18 cellular contexts compared by ENCODE assay signal in the genomic region with DNA sequence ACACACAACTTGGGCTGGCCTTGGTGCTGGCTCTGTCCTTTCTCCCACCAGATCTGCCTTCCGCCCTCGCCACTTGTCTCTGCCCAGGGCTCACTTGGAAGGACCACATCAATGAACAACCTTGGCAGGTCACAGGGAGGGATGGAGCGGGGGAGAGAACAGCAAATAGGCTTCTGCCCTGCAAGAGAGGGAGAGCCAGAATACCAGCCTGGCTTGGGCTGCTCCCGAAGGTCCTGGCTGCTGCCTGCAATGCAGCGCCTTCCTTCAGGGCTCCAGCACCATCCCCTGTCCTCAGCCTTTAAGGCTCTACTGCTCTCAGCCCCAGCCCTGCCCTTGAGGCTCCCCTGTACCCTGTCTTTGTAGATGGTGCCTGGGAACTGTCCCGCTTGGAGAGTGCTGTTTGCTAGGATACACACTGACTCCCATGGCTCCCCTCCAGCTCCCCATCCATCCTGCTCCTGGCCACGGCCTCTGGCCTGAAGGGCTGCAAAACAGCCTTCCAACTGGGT. TPM values are rescaled to one million over a fixed set of nuclear protein-coding genes. Genes with fewer than 3 reads are reported as not detected.
DNase-seq lines count a peak whose midpoint lies in the region; ATAC-seq and TF ChIP-seq lines count a peak whose summit lies in the region.
"Had no signal": no experiment of that assay in that cellular context is flagged by ENCODE, and none has a peak within 500 bp of the region (broad histone marks: within the 10 kb centered on the region; RNA-seq: fewer than 3 reads in every experiment).

No MANE protein-coding gene starts in this region.

- H3K27ac ChIP-seq in RWPE2 (ENCODE audit: poor library complexity, severe bottlenecking): no peak overlapping the region
- H3K27ac ChIP-seq in heart left ventricle: peak overlapping the region in 11 of 12 donors; percentile 4 to 72 (median 47)
- no peak overlapping the region for H3K27ac ChIP-seq in neural progenitor cell
- H3K27ac ChIP-seq in osteoblast (ENCODE audit: low read depth, low read length): no peak overlapping the region
- H3K27ac ChIP-seq in body of pancreas: no peak overlapping the region
- H3K27ac ChIP-seq: SK-N-MC, stomach had no signal

- H3K4me2 ChIP-seq in neural progenitor cell: peak overlapping the region; percentile 56
- H3K4me2 ChIP-seq in osteoblast (ENCODE audit: insufficient read depth, low read length): no peak overlapping the region

- H3K27me3 ChIP-seq in RWPE2 (ENCODE audit: insufficient read depth, poor library complexity, severe bottlenecking) (no peaks in the 10 kb centered on the region), heart left ventricle (no peaks in the 10 kb centered on the region), neural progenitor cell (no peaks in the 10 kb centered on the region), osteoblast (ENCODE audit: insufficient read depth, low read length) (no peaks in the 10 kb centered on the region), body of pancreas (no peaks in the 10 kb centered on the region)
- H3K27me3 ChIP-seq: stomach had no signal

- H3K9me3 ChIP-seq in RWPE2 (ENCODE audit: severe bottlenecking) (no peaks in the 10 kb centered on the region), heart left ventricle (no peaks in the 10 kb centered on the region), neural progenitor cell (ENCODE audit: low read depth) (no peaks in the 10 kb centered on the region), osteoblast (ENCODE audit: low read depth, low read length) (no peaks in the 10 kb centered on the region), body of pancreas (no peaks in the 10 kb centered on the region)
- H3K9me3 ChIP-seq: stomach had no signal

- no peaks in the 10 kb centered on the region for H3K36me3 Mint-ChIP-seq in neural progenitor cell
- H3K36me3 Mint-ChIP-seq: naive thymus-derived CD4-positive, alpha-beta T cell had no signal

- H3K36me3 ChIP-seq in RWPE2 (ENCODE audit: low read depth) (no peaks in the 10 kb centered on the region), heart left ventricle (no peaks in the 10 kb centered on the region), neural progenitor cell (no peaks in the 10 kb centered on the region), osteoblast (ENCODE audit: insufficient read depth, low read length) (no peaks in the 10 kb centered on the region), body of pancreas (replicated peaks in 1 of 2; ENCODE audit: insufficient read depth in 1 of 2, low read depth in 2 of 2) (no peaks in the 10 kb centered on the region)
- H3K36me3 ChIP-seq: stomach had no signal

- H3K27me3 Mint-ChIP-seq in neural progenitor cell (ENCODE audit: insufficient read depth, low read depth): peaks cover 9% of the 10 kb centered on the region
- H3K27me3 Mint-ChIP-seq: naive thymus-derived CD4-positive, alpha-beta T cell had no signal

- no peaks in the 10 kb centered on the region for H4K20me1 ChIP-seq in neural progenitor cell (ENCODE audit: low read depth)
- no peaks in the 10 kb centered on the region for H4K20me1 ChIP-seq in osteoblast (ENCODE audit: insufficient read depth, low read length)

- H3K9me3 Mint-ChIP-seq in neural progenitor cell: no peaks in the 10 kb centered on the region
- H3K9me3 Mint-ChIP-seq: activated T-cell treated with anti-CD3 and anti-CD28 coated beads, Interleukin-2, amount 50 U/mL, for 4 hours; naive thymus-derived CD4-positive, alpha-beta T cell had no signal

- H3F3A ChIP-seq in neural progenitor cell (ENCODE audit: low read depth): peaks cover 26% of the 10 kb centered on the region

- peak; percentile 10; the same call in 1 of the 3 replicates for ATAC-seq in RWPE2 (ENCODE audit: low read depth)
- ATAC-seq in heart left ventricle: peak; percentile 71 to 87 (median 76)
- ATAC-seq in body of pancreas: no peak
- ATAC-seq: activated T-cell treated with anti-CD3 and anti-CD28 coated beads, Interleukin-2, amount 50 U/mL, for 4 hours; left lobe of liver; naive thymus-derived CD4-positive, alpha-beta T cell had no signal

- 34 to 58% (median 44%) methylated on average over 5 to 7 of the region's 7 CpGs for WGBS in heart left ventricle, 4 donors
- 82 to 93% methylated on average over 7 of the region's 7 CpGs for WGBS in body of pancreas, 2 donors

- intact Hi-C loops in heart left ventricle (cut with DNase I) (loop anchor here in 1 of 10 donors (5.0 kb wide), 1 partner anchor 63 kb away; no protein-coding TSS in a partner anchor), body of pancreas (cut with DNase I) (no loop called here)

- no peak overlapping the region for H3K9ac ChIP-seq in neural progenitor cell

- H2AFZ ChIP-seq in neural progenitor cell (replicated peaks) (no peak overlapping the region), osteoblast (ENCODE audit: low read length) (no peak overlapping the region)

- H3K79me2 ChIP-seq in neural progenitor cell (ENCODE audit: low read depth) (no peaks in the 10 kb centered on the region), osteoblast (ENCODE audit: insufficient read depth, low read length) (no peaks in the 10 kb centered on the region)

- H3K4me1 Mint-ChIP-seq in neural progenitor cell: peaks cover 50% of the 10 kb centered on the region

- peak; percentile 12 for DNase-seq in EH (ENCODE audit: low read depth)
- no peak for DNase-seq in RWPE2 (ENCODE audit: low spot score)
- DNase-seq in heart left ventricle: peak in 4 of 5 donors; percentile 21 to 67 (median 42)
- peak; percentile 34 for DNase-seq in neural progenitor cell (ENCODE audit: low spot score)
- DNase-seq in NCI-H146 (lab: John Stamatoyannopoulos, UW): no peak
- no peak for DNase-seq in osteoblast (ENCODE audit: insufficient read length, low spot score, missing footprints)
- DNase-seq in HUDEP-2 (lab: John Stamatoyannopoulos, UW; ENCODE audit: unreplicated experiment in 76 of 76): no peak
- DNase-seq in body of pancreas: no peak
- DNase-seq: activated CD4-positive, alpha-beta T cell treated with anti-CD3 and anti-CD28 coated beads, Interleukin-2, amount 50 U/mL, for 48 hours; activated T-cell treated with anti-CD3 and anti-CD28 coated beads, Interleukin-2, amount 50 U/mL, for 4 hours; effector CD8-positive, alpha-beta T cell; naive thymus-derived CD4-positive, alpha-beta T cell; NCI-H2081; NCI-H526 treated with DMSO at 0.1 percent for 48 hours; stimulated activated CD4-positive, alpha-beta T cell treated with anti-CD3 and anti-CD28 coated beads, Interleukin-12 subunit alpha, Interleukin-12 subunit beta, amount 100 ng/mL, for 4 hours; stomach had no signal

- H3K4me3 ChIP-seq in RWPE2 (ENCODE audit: severe bottlenecking): no peak overlapping the region
- H3K4me3 ChIP-seq in heart left ventricle: no peak overlapping the region
- no peak overlapping the region for H3K4me3 ChIP-seq in neural progenitor cell
- no peak overlapping the region for H3K4me3 ChIP-seq in osteoblast (ENCODE audit: insufficient read depth, low read length)
- H3K4me3 ChIP-seq in body of pancreas: no peak overlapping the region
- H3K4me3 ChIP-seq: SK-N-MC, stomach had no signal

- H3K27ac Mint-ChIP-seq in neural progenitor cell: peak overlapping the region; percentile 89

- peak overlapping the region; percentile 17 for H3K4me3 Mint-ChIP-seq in neural progenitor cell
- H3K4me3 Mint-ChIP-seq: activated T-cell treated with anti-CD3 and anti-CD28 coated beads, Interleukin-2, amount 50 U/mL, for 4 hours had no signal

- H3K4me1 ChIP-seq in RWPE2 (ENCODE audit: insufficient read depth, poor library complexity, severe bottlenecking) (peaks cover 11% of the 10 kb centered on the region), heart left ventricle (peaks cover 0 to 53% (median 27%) of the 10 kb centered on the region in 12 donors), neural progenitor cell (peaks cover 38% of the 10 kb centered on the region), osteoblast (ENCODE audit: insufficient read depth, low read length) (peaks cover 15% of the 10 kb centered on the region), body of pancreas (no peaks in the 10 kb centered on the region)

- no peak for TF ChIP-seq POLR2A in heart left ventricle (IDR thresholded peaks at IDR 0.05)
- TF ChIP-seq POLR2A in body of pancreas (IDR thresholded peaks at IDR 0.05): no peak

- TF ChIP-seq CTCF in RWPE2 (IDR thresholded peaks at IDR 0.05; ENCODE audit: poor library complexity, severe bottlenecking) (no peak), heart left ventricle (IDR thresholded peaks at IDR 0.05) (no peak), neural progenitor cell (IDR thresholded peaks at IDR 0.05) (no peak), osteoblast (IDR thresholded peaks at IDR 0.05; ENCODE audit: extremely low read depth, low read depth, low read length) (no peak), body of pancreas (IDR thresholded peaks at IDR 0.05) (no peak)

RNA-seq across cellular contexts. Expression of gene HIVEP3, which starts 43.8 kb away (rescaled TPM):
- total RNA-seq in heart left ventricle (10 to 100 TPM in 1 of 9 donors, 1 to 10 TPM in 8; 3.2 to 11.9 (median 5.1) TPM), neural progenitor cell (ENCODE audit: low replicate concordance) (0.37 and 1.1 TPM in 2 replicates), osteoblast (1.8 TPM in 2 replicates), body of pancreas (1 to 10 TPM; 3.4 to 4.0 TPM)
- 1 to 10 TPM; 4.1 TPM for polyA plus RNA-seq in heart left ventricle

Comparison
In these comparisons a context has a peak if more than half of its experiments do, and no peak if none do; other contexts are left out.
1. DNase-seq: peak in EH (single experiment), heart left ventricle (4 of 5) and neural progenitor cell (single experiment); none in RWPE2 (single experiment), NCI-H146 (single experiment), osteoblast (single experiment), HUDEP-2 (0 of 76) and body of pancreas (0 of 4).
2. H3K27ac ChIP-seq: peak in heart left ventricle (11 of 12); none in RWPE2 (single experiment), neural progenitor cell (single experiment), osteoblast (single experiment) and body of pancreas (0 of 4).